8 cellular contexts compared by ENCODE assay signal in the genomic region with DNA sequence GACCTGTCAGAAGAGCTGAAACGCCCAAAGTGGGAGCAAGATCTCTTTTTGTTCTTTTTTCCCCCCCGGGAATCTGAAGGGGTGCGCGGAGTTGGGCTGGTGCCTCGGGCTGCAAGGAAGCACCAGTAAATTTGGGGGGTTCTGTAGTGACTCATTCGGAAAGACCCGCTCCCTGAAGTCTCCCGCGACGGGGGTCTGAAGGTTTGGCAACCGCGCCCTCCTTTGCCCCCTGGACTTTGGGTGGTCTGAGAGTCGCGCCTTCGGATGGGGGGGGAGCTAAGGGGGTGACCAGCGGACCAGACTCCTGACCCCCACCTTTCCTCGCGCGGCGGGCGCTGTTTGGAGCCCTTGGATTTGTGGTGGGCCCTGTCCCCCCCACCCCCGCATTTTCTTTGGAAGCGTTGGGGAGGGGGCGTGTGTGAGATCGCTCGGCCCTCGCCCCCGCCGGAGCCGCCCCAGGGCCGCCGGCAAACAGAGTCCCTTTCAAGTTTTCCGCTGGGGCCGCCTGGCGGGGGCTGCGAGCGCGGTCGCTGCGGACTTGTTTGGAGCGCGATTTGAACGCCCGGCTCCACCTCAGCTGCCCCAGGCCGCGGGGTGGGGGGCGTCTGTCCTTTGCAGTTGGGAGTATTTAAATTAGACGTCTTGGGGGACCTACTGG. TPM values are rescaled to one million over a fixed set of nuclear protein-coding genes. Genes with fewer than 3 reads are reported as not detected.
DNase-seq lines count a peak whose midpoint lies in the region; ATAC-seq, FAIRE-seq and TF ChIP-seq lines count a peak whose summit lies in the region.

No MANE protein-coding gene starts in this region.

- FAIRE-seq in K562 (lab: Jason Lieb, UNC) = no peak

- H3K79me2 ChIP-seq in K562 (ENCODE audit: control insufficient read depth, insufficient read depth, low read length) = peaks cover 76% of the 10 kb centered on the region

- H3K36me3 Mint-ChIP-seq in CD4-positive, CD25-positive, alpha-beta regulatory T cell = no peaks in the 10 kb centered on the region
- no peaks in the 10 kb centered on the region for H3K36me3 Mint-ChIP-seq in stimulated activated naive CD8-positive, alpha-beta T cell treated with anti-CD3 and anti-CD28 coated beads, Interleukin-15, Interleukin-2, amounts not matched to agents 100 ng/mL and 50 ng/mL, for 24 hours (ENCODE audit: low read depth)

- peak; percentile 49 to 64 (median 52) for TF ChIP-seq CTCF in K562 (IDR thresholded peaks at IDR 0.05 in 2 of 3, conservative IDR thresholded peaks at IDR 0.05 in 1 of 3; ENCODE audit: insufficient read depth in 2 of 3, low read depth in 1 of 3, low read length in 3 of 3)

- TF ChIP-seq RAD21 in Ishikawa (IDR thresholded peaks at IDR 0.05; ENCODE audit: low read depth) (no peak; the same call in 1 of the 2 replicates), K562 (CRISPR knock-in tag; conservative IDR thresholded peaks at IDR 0.05 in 1 of 2, IDR thresholded peaks at IDR 0.05 in 1 of 2) (peak; percentile 27 to 38; a peak in 3 of 4 replicates)

- no peak for ATAC-seq in CD4-positive, CD25-positive, alpha-beta regulatory T cell (ENCODE audit: low read depth in 2 of 2)
- peak; percentile 44 for ATAC-seq in K562
- ATAC-seq in GM19324 (IDR thresholded peaks at IDR 0.05; ENCODE audit: low FRiP score, unreplicated experiment) = no peak

- no peaks in the 10 kb centered on the region for H3K36me3 ChIP-seq in CD4-positive, CD25-positive, alpha-beta regulatory T cell (ENCODE audit: control insufficient read depth, insufficient read depth, low read length)
- H3K36me3 ChIP-seq in K562 (ENCODE audit: control insufficient read depth, insufficient read depth, low read length) = peaks cover 20% of the 10 kb centered on the region; the same call in 2 of the 3 replicates

- peaks cover 56% of the 10 kb centered on the region for H3K27me3 Mint-ChIP-seq in CD4-positive, CD25-positive, alpha-beta regulatory T cell
- H3K27me3 Mint-ChIP-seq in stimulated activated naive CD8-positive, alpha-beta T cell treated with anti-CD3 and anti-CD28 coated beads, Interleukin-15, Interleukin-2, amounts not matched to agents 100 ng/mL and 50 ng/mL, for 24 hours = peaks cover 37% of the 10 kb centered on the region

- peak overlapping the region; percentile 79 for H3K4me2 ChIP-seq in K562 (ENCODE audit: insufficient read depth, low read length)

- under 1% methylated on average over 28 of the region's 48 CpGs for WGBS in K562 (ENCODE audit: insufficient coverage, low coverage, missing lambda C conversion rate)

- CTCF ChIA-PET in K562 (lab: Yijun Ruan, JAX; ENCODE audit: low intra/inter-chr PET ratio) = interaction anchor here (0.6 to 1.0 kb wide), 2 partner anchors 15 kb away, joined by 3 read pairs; no protein-coding TSS in a partner anchor

- H3K4me1 Mint-ChIP-seq in CD4-positive, CD25-positive, alpha-beta regulatory T cell = peaks cover 6 to 59% (median 21%) of the 10 kb centered on the region in 4 donors
- H3K4me1 Mint-ChIP-seq in stimulated activated naive CD8-positive, alpha-beta T cell treated with anti-CD3 and anti-CD28 coated beads, Interleukin-15, Interleukin-2, amounts not matched to agents 100 ng/mL and 50 ng/mL, for 24 hours (ENCODE audit: low read depth) = peaks cover 65% of the 10 kb centered on the region

- H3K27me3 ChIP-seq in CD4-positive, CD25-positive, alpha-beta regulatory T cell (ENCODE audit: control insufficient read depth, insufficient read depth, low read length) = peaks cover 10% of the 10 kb centered on the region
- no peaks in the 10 kb centered on the region for H3K27me3 ChIP-seq in K562 (ENCODE audit: control insufficient read depth in 2 of 2, insufficient read depth in 2 of 2, low read length in 2 of 2)

- no TSS peak for BruUV-seq in K562 (replicated peaks; lab: Mats Ljungman, UMichigan)

- H4K20me1 ChIP-seq in K562 (replicated peaks; ENCODE audit: control insufficient read depth, insufficient read depth, low read length) = peaks cover 44% of the 10 kb centered on the region

- H3K4me3 Mint-ChIP-seq in CD4-positive, CD25-positive, alpha-beta regulatory T cell = peak overlapping the region; percentile 66 to 91 (median 88)
- H3K4me3 Mint-ChIP-seq in stimulated activated naive CD8-positive, alpha-beta T cell treated with anti-CD3 and anti-CD28 coated beads, Interleukin-15, Interleukin-2, amounts not matched to agents 100 ng/mL and 50 ng/mL, for 24 hours = peak overlapping the region; percentile 86

- H2AFZ ChIP-seq in K562 (ENCODE audit: low read depth, low read length) = no peak overlapping the region

- no peaks in the 10 kb centered on the region for H3K9me3 Mint-ChIP-seq in CD4-positive, CD25-positive, alpha-beta regulatory T cell
- no peaks in the 10 kb centered on the region for H3K9me3 Mint-ChIP-seq in stimulated activated naive CD8-positive, alpha-beta T cell treated with anti-CD3 and anti-CD28 coated beads, Interleukin-15, Interleukin-2, amounts not matched to agents 100 ng/mL and 50 ng/mL, for 24 hours

- POLR2A ChIA-PET in K562 (lab: Yijun Ruan, JAX) = interaction anchor here (0.6 to 3.7 kb wide), 11 partner anchors 8 to 942 kb away, joined by 3 to 21 read pairs (median 4); no protein-coding TSS in a partner anchor

- H3K9me1 ChIP-seq in K562 (ENCODE audit: control insufficient read depth, insufficient read depth, low read length) = peaks cover 16% of the 10 kb centered on the region

- DNase-seq in CD4-positive, CD25-positive, alpha-beta regulatory T cell = no peak
- DNase-seq in K562 (ENCODE audit: extremely low read depth in 1 of 4, low spot score in 3 of 4) (peak; percentile 39 to 77 (median 50)), kidney tubule cell (ENCODE audit: low spot score) (peak; percentile 26), AML-193 (lab: John Stamatoyannopoulos, UW) (no peak), EL (no peak)

- H3K9me3 ChIP-seq in CD4-positive, CD25-positive, alpha-beta regulatory T cell (ENCODE audit: control insufficient read depth in 2 of 2, low read length in 2 of 2) = no peaks in the 10 kb centered on the region
- H3K9me3 ChIP-seq in K562 (replicated peaks; ENCODE audit: control insufficient read depth, insufficient read depth, low read depth, low read length) = no peaks in the 10 kb centered on the region

- intact Hi-C loops in K562 (cut with micrococcal nuclease) = no loop called here

- no peak for TF ChIP-seq POLR2A in K562 (conservative IDR thresholded peaks at IDR 0.05)

- peak overlapping the region; percentile 36 to 84 (median 78) for H3K27ac Mint-ChIP-seq in CD4-positive, CD25-positive, alpha-beta regulatory T cell
- peak overlapping the region; percentile 57 for H3K27ac Mint-ChIP-seq in stimulated activated naive CD8-positive, alpha-beta T cell treated with anti-CD3 and anti-CD28 coated beads, Interleukin-15, Interleukin-2, amounts not matched to agents 100 ng/mL and 50 ng/mL, for 24 hours

- H3K4me1 ChIP-seq in CD4-positive, CD25-positive, alpha-beta regulatory T cell (ENCODE audit: control insufficient read depth, insufficient read depth, low read length, poor library complexity, severe bottlenecking) = peaks cover 45% of the 10 kb centered on the region
- peaks cover 59 to 74% of the 10 kb centered on the region in 2 experiments for H3K4me1 ChIP-seq in K562 (replicated peaks in 1 of 2; ENCODE audit: control insufficient read depth in 2 of 2, insufficient read depth in 2 of 2, low read length in 2 of 2)

- H3K27ac ChIP-seq in CD4-positive, CD25-positive, alpha-beta regulatory T cell (ENCODE audit: insufficient read depth, low read length, poor library complexity, severe bottlenecking) = no peak overlapping the region
- peak overlapping the region; percentile 83 for H3K27ac ChIP-seq in K562 (ENCODE audit: extremely low read depth, low read depth, low read length)

- H3K9ac ChIP-seq in K562 (ENCODE audit: insufficient read depth in 1 of 2, low read depth in 2 of 2, low read length in 2 of 2) = peak overlapping the region; percentile 85 to 94

- TF ChIP-seq EP300 in Ishikawa (IDR thresholded peaks at IDR 0.05; ENCODE audit: borderline replicate concordance) (no peak), K562 (IDR thresholded peaks at IDR 0.05; ENCODE audit: low read length) (no peak)

- in situ Hi-C loops in K562 (cut with MboI) = no loop called here

- peak overlapping the region; percentile 7 for H3K4me3 ChIP-seq in CD4-positive, CD25-positive, alpha-beta regulatory T cell (ENCODE audit: low read depth, low read length)
- H3K4me3 ChIP-seq in K562 = peak overlapping the region; percentile 90

TF ChIP-seq in Ishikawa, 13 proteins besides CTCF, POLR2A, EP300 and RAD21 (continues in another document):
- TF ChIP-seq CEBPB (IDR thresholded peaks at IDR 0.05) = no peak

TF ChIP-seq in K562, 482 proteins besides CTCF, POLR2A, EP300 and RAD21 (continues in another document):
- TF ChIP-seq, protein P1, sequence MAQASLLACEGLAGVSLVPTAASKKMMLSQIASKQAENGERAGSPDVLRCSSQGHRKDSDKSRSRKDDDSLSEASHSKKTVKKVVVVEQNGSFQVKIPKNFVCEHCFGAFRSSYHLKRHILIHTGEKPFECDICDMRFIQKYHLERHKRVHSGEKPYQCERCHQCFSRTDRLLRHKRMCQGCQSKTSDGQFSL (CRISPR knock-in tag; IDR thresholded peaks at IDR 0.05) = peak; percentile 85
- TF ChIP-seq, protein P1 (tag; IDR thresholded peaks at IDR 0.05) = no peak

RNA-seq across cellular contexts. Expression of a gene that starts 2.0 kb away (rescaled TPM):
- total RNA-seq in CD4-positive, CD25-positive, alpha-beta regulatory T cell = 4.6 TPM
- 10 to 100 TPM in 1 of 4 donors, 1 to 10 TPM in 3; 7.2 to 12.7 (median 8.4) TPM for polyA plus RNA-seq in CD4-positive, CD25-positive, alpha-beta regulatory T cell
- total RNA-seq in K562 (2011; cell fraction: chromatin; rRNA removed; ENCODE audit: low replicate concordance) = 44.6 and 81.0 TPM in 2 replicates
- total RNA-seq in K562 (2011; cell fraction: nucleolus; rRNA removed) = 52.9 TPM in 2 replicates
- 37.8 and 55.7 TPM in 2 replicates for total RNA-seq in K562 (2011; cell fraction: nucleoplasm; rRNA removed)
- 121 and 123 TPM in 2 replicates for total RNA-seq in K562 (2014; rRNA removed)
- 24.1 and 25.8 TPM in 2 replicates for total RNA-seq in K562 (2014; rRNA removed; fragmentation: Illumina TruSeq; extraction: Trizol)
- 40.6 and 45.1 TPM in 2 replicates for total RNA-seq in K562 (2015; rRNA removed; fragmentation: Illumina TruSeq; extraction: Trizol)
- total RNA-seq in K562 (2021) = 79.3 and 87.8 TPM in 2 replicates
- polyA plus RNA-seq in K562 (2011; rRNA removed) = 44.8 and 51.8 TPM in 2 replicates
- 47.3 and 134 TPM in 2 replicates for polyA plus RNA-seq in K562 (2011; cell fraction: cytosol; rRNA removed)
- 34.3 and 47.7 TPM in 2 replicates for polyA plus RNA-seq in K562 (2011; cell fraction: nucleus; rRNA removed)
- 63.1 and 65.7 TPM in 2 replicates for polyA plus RNA-seq in K562 (2012)
- polyA plus RNA-seq in K562 (2014; fragmentation: Illumina TruSeq; extraction: Trizol) = 45.8 and 61.2 TPM in 2 replicates
- polyA plus RNA-seq in K562 (2014; fragmentation: Nextera tagmentation; extraction: Ambion mirVana) = 1 to 10 TPM; 1.9 to 4.6 TPM
- polyA plus RNA-seq in K562 (2014; rRNA removed) = 63.8 and 67.0 TPM in 2 replicates
- polyA minus RNA-seq in K562 (2011; rRNA and poly(A)+ RNA removed) = 27.1 and 39.4 TPM in 2 replicates
- polyA minus RNA-seq in K562 (2011; cell fraction: cytosol; rRNA and poly(A)+ RNA removed) = 47.5 and 54.4 TPM in 2 replicates
- 29.4 and 36.8 TPM in 2 replicates for polyA minus RNA-seq in K562 (2011; cell fraction: nucleus; rRNA and poly(A)+ RNA removed)

Comparison
In these comparisons a context has a peak if more than half of its experiments do, and no peak if none do; other contexts are left out.
1. DNase-seq: peak in K562 (4 of 4) and kidney tubule cell (single experiment); none in CD4-positive, CD25-positive, alpha-beta regulatory T cell (0 of 3), AML-193 (0 of 2) and EL (single experiment).